In genomic region chr7:157297071-157297638, GRCh38 we compare ENCODE assay signal across 1 cellular context.
TF ChIP-seq lines count a peak whose summit lies in the region.

No MANE protein-coding gene starts in this region.

TF ChIP-seq in H1, 55 proteins besides CTCF, POLR2A, EP300 and RAD21 (continued from another document):
- TF ChIP-seq HDAC6 (IDR thresholded peaks at IDR 0.05; ENCODE audit: low read depth, low read length), result no peak
- no peak for TF ChIP-seq CBX5 (IDR thresholded peaks at IDR 0.05; ENCODE audit: low read depth, low read length)
- TF ChIP-seq POU5F1 (IDR thresholded peaks at IDR 0.05; ENCODE audit: low read depth, low read length), result no peak
- no peak for TF ChIP-seq CHD2 (IDR thresholded peaks at IDR 0.05; ENCODE audit: low read length)
- TF ChIP-seq CTBP2 (IDR thresholded peaks at IDR 0.05; ENCODE audit: borderline replicate concordance, insufficient read depth, insufficient read length, low read length), result no peak
- TF ChIP-seq PHF8 (conservative IDR thresholded peaks at IDR 0.05; ENCODE audit: low read depth, low read length), result no peak
- TF ChIP-seq BCL11A (IDR thresholded peaks at IDR 0.05; ENCODE audit: low read depth in 2 of 2, low read length in 2 of 2), result no peak
- TF ChIP-seq POLR2AphosphoS5 (IDR thresholded peaks at IDR 0.05; ENCODE audit: low read depth, low read length), result no peak
